In genomic region chr11:70611890-70612289, GRCh38 we compare ENCODE assay signal across 15 cellular contexts.
A peak's percentile ranks its signal among the peaks of the same experiment; 100 is the strongest.
DNase-seq lines count a peak whose midpoint lies in the region; ATAC-seq and TF ChIP-seq lines count a peak whose summit lies in the region.
"Had no signal": no experiment of that assay in that cellular context is flagged by ENCODE, and none has a peak within 500 bp of the region (broad histone marks: within the 10 kb centered on the region; RNA-seq: fewer than 3 reads in every experiment).

No MANE protein-coding gene starts in this region.

- no peak overlapping the region for H3K4me3 Mint-ChIP-seq in WTC11
- H3K4me3 Mint-ChIP-seq in neural progenitor cell, result no peak overlapping the region
- H3K4me3 Mint-ChIP-seq: CD14-positive monocyte; CD8-positive, alpha-beta T cell had no signal

- peaks cover 40% of the 10 kb centered on the region for H3K4me1 ChIP-seq in neural progenitor cell
- H3K4me1 ChIP-seq: A549 had no signal

- CTCF ChIA-PET in WTC11 (lab: Charles Lee), result no interaction called here

- no peak overlapping the region; the same call in 1 of the 2 replicates for H3K27ac Mint-ChIP-seq in WTC11
- H3K27ac Mint-ChIP-seq in neural progenitor cell, result no peak overlapping the region
- H3K27ac Mint-ChIP-seq: CD14-positive monocyte; CD8-positive, alpha-beta T cell had no signal

- peaks cover 3% of the 10 kb centered on the region; the same call in 1 of the 2 replicates for H3K36me3 Mint-ChIP-seq in WTC11
- no peaks in the 10 kb centered on the region for H3K36me3 Mint-ChIP-seq in neural progenitor cell
- H3K36me3 Mint-ChIP-seq: CD14-positive monocyte; CD8-positive, alpha-beta T cell had no signal

- no peaks in the 10 kb centered on the region for H3K79me2 ChIP-seq in neural progenitor cell (ENCODE audit: low read depth)

- no peak overlapping the region for H2AFZ ChIP-seq in neural progenitor cell (replicated peaks)

- peak; percentile 59 for ATAC-seq in WTC11
- ATAC-seq in GM19328 (IDR thresholded peaks at IDR 0.05; ENCODE audit: unreplicated experiment), result no peak
- ATAC-seq in HG03025 (IDR thresholded peaks at IDR 0.05; ENCODE audit: low FRiP score, unreplicated experiment), result no peak
- no peak for ATAC-seq in GM19463 (IDR thresholded peaks at IDR 0.05; ENCODE audit: unreplicated experiment)
- ATAC-seq: A549; CD8-positive, alpha-beta T cell; K562 had no signal

- no peaks in the 10 kb centered on the region for H3K36me3 ChIP-seq in neural progenitor cell

- no peaks in the 10 kb centered on the region for H3K9me3 ChIP-seq in neural progenitor cell (ENCODE audit: low read depth)

- H3K9me3 Mint-ChIP-seq in WTC11 (peaks cover 7% of the 10 kb centered on the region; the same call in 1 of the 2 replicates), neural progenitor cell (no peaks in the 10 kb centered on the region)
- H3K9me3 Mint-ChIP-seq: CD8-positive, alpha-beta T cell had no signal

- peaks cover 47% of the 10 kb centered on the region for H3K4me1 Mint-ChIP-seq in WTC11
- H3K4me1 Mint-ChIP-seq in neural progenitor cell, result peaks cover 51% of the 10 kb centered on the region

- H3K27me3 Mint-ChIP-seq in WTC11 (ENCODE audit: low read depth) (no peaks in the 10 kb centered on the region), neural progenitor cell (ENCODE audit: insufficient read depth, low read depth) (peaks cover 10% of the 10 kb centered on the region)

- H3K4me3 ChIP-seq in neural progenitor cell, result no peak overlapping the region
- H3K4me3 ChIP-seq: A549, K562 had no signal

- POLR2A ChIA-PET in WTC11 (lab: Charles Lee), result no interaction called here

- H3K27ac ChIP-seq in neural progenitor cell, result no peak overlapping the region
- H3K27ac ChIP-seq: A549 had no signal

- no peak for DNase-seq in WTC11 (ENCODE audit: low spot score)
- DNase-seq in iPS-NIHi7 (ENCODE audit: extremely low spot score), result peak; percentile 63
- DNase-seq in neural progenitor cell (ENCODE audit: low spot score), result peak; percentile 29
- DNase-seq in stimulated activated CD4-positive, alpha-beta T cell treated with anti-CD3 and anti-CD28 coated beads, Interleukin-2, amount 100 ng/mL, for 24 hours, result no peak
- DNase-seq: CD8-positive, alpha-beta T cell; COR-L47; DMS153; DMS79 treated with DMSO at 0.1 percent for 48 hours; EL had no signal

- no peak for TF ChIP-seq CTCF in WTC11 (IDR thresholded peaks at IDR 0.05)
- TF ChIP-seq CTCF in neural progenitor cell (IDR thresholded peaks at IDR 0.05), result no peak

- H3K4me2 ChIP-seq in neural progenitor cell, result peak overlapping the region; percentile 16
- H3K4me2 ChIP-seq: A549 had no signal

- H3F3A ChIP-seq in neural progenitor cell (ENCODE audit: low read depth), result peaks cover 29% of the 10 kb centered on the region

- H3K27me3 ChIP-seq in neural progenitor cell, result no peaks in the 10 kb centered on the region

- no peaks in the 10 kb centered on the region for H4K20me1 ChIP-seq in neural progenitor cell (ENCODE audit: low read depth)

- H3K9ac ChIP-seq in neural progenitor cell, result no peak overlapping the region

TF ChIP-seq in WTC11, 78 proteins besides CTCF, POLR2A, EP300 and RAD21 (continues in another document):
- TF ChIP-seq ATF3 (CRISPR knock-in tag; conservative IDR thresholded peaks at IDR 0.05) (no peak), ZNF317 (CRISPR knock-in tag; IDR thresholded peaks at IDR 0.05; ENCODE audit: borderline replicate concordance, low read depth) (no peak), AR (CRISPR knock-in tag; IDR thresholded peaks at IDR 0.05) (no peak), ZNF396 (CRISPR knock-in tag; IDR thresholded peaks at IDR 0.05; ENCODE audit: borderline replicate concordance) (no peak), ZNF219 (CRISPR knock-in tag; IDR thresholded peaks at IDR 0.05; ENCODE audit: borderline replicate concordance) (no peak), ATF1 (CRISPR knock-in tag; IDR thresholded peaks at IDR 0.05) (no peak), SP1 (CRISPR knock-in tag; conservative IDR thresholded peaks at IDR 0.05) (no peak), NFATC4 (CRISPR knock-in tag; IDR thresholded peaks at IDR 0.05) (no peak), ETV6 (CRISPR knock-in tag; IDR thresholded peaks at IDR 0.05) (no peak), E2F1 (CRISPR knock-in tag; IDR thresholded peaks at IDR 0.05) (no peak), PRDM15 (CRISPR knock-in tag; IDR thresholded peaks at IDR 0.05) (no peak), TCF7 (CRISPR knock-in tag; IDR thresholded peaks at IDR 0.05; ENCODE audit: low read depth) (no peak), GTF2I (CRISPR knock-in tag; conservative IDR thresholded peaks at IDR 0.05) (no peak), ZNF512 (CRISPR knock-in tag; IDR thresholded peaks at IDR 0.05; ENCODE audit: borderline replicate concordance) (no peak), SMAD4 (CRISPR knock-in tag; IDR thresholded peaks at IDR 0.05) (no peak)

Comparison
In these comparisons a context has a peak if more than half of its experiments do, and no peak if none do; other contexts are left out.
1. DNase-seq: peak in iPS-NIHi7 (single experiment) and neural progenitor cell (single experiment); none in WTC11 (single experiment) and stimulated activated CD4-positive, alpha-beta T cell treated with anti-CD3 and anti-CD28 coated beads, Interleukin-2, amount 100 ng/mL, for 24 hours (0 of 2).